In genomic region chr22:20982563-20982882, GRCh38 we compare ENCODE assay signal across 8 cellular contexts. TPM values are rescaled to one million over a fixed set of nuclear protein-coding genes. Genes with fewer than 3 reads are reported as not detected.
A peak's percentile ranks its signal among the peaks of the same experiment; 100 is the strongest.
DNase-seq lines count a peak whose midpoint lies in the region; ATAC-seq and TF ChIP-seq lines count a peak whose summit lies in the region.

No MANE protein-coding gene starts in this region.

- H3K4me3 Mint-ChIP-seq in brain = peak overlapping the region; percentile 98 to 100 (median 99)
- peak overlapping the region; percentile 93 for H3K4me3 Mint-ChIP-seq in memory B cell

- TF ChIP-seq CTCF in GM12865 (IDR thresholded peaks at IDR 0.05; ENCODE audit: insufficient read depth, low read depth, low read length, missing control alignments) = no peak
- TF ChIP-seq CTCF in brain (conservative IDR thresholded peaks at IDR 0.05) = no peak

- peak overlapping the region; percentile 75 for H3K4me3 ChIP-seq in GM12865 (ENCODE audit: low read depth, low read length)

- H3K9me3 Mint-ChIP-seq in brain (peaks cover 0 to 6% (median 0%) of the 10 kb centered on the region in 5 experiments), memory B cell (peaks cover 3% of the 10 kb centered on the region)

- H3K27ac Mint-ChIP-seq in brain = peak overlapping the region; percentile 92 to 99 (median 97)
- peak overlapping the region; percentile 90 for H3K27ac Mint-ChIP-seq in memory B cell

- H3K36me3 Mint-ChIP-seq in brain (peaks cover 10% of the 10 kb centered on the region), memory B cell (peaks cover 9% of the 10 kb centered on the region)

- ATAC-seq in HG03135 (IDR thresholded peaks at IDR 0.05; ENCODE audit: unreplicated experiment) = peak; percentile 12
- no peak for ATAC-seq in memory B cell (ENCODE audit: low read depth)
- no peak for ATAC-seq in GM19463 (IDR thresholded peaks at IDR 0.05; ENCODE audit: unreplicated experiment)

- H3K4me1 Mint-ChIP-seq in brain (peaks cover 47% of the 10 kb centered on the region), memory B cell (peaks cover 28% of the 10 kb centered on the region)

- H3K27me3 Mint-ChIP-seq in brain (no peaks in the 10 kb centered on the region), memory B cell (peaks cover 3% of the 10 kb centered on the region)

- DNase-seq in GM12865 (ENCODE audit: low read depth) = no peak
- no peak for DNase-seq in memory B cell (ENCODE audit: low spot score in 2 of 2)
- DNase-seq in activated gamma-delta T cell treated with Interleukin-2 at 50 U/mL for 16 hours = no peak
- no peak for DNase-seq in activated CD4-positive, alpha-beta T cell treated with anti-CD3 and anti-CD28 coated beads for 1 hour
- DNase-seq in stimulated activated CD4-positive, alpha-beta T cell treated with anti-CD3 and anti-CD28 coated beads, Interleukin-15, amount 100 ng/mL, for 24 hours = no peak

RNA-seq across cellular contexts. Expression of gene LZTR1, which starts 0.4 kb away (rescaled TPM):
- polyA plus RNA-seq in brain (ENCODE audit: insufficient read depth, low read depth, low replicate concordance) = 25.4 TPM

RNA-seq across cellular contexts. Expression of gene AIFM3, which starts 15.5 kb away (rescaled TPM):
- polyA plus RNA-seq in brain (ENCODE audit: insufficient read depth, low read depth, low replicate concordance) = 33.8 TPM

RNA-seq across cellular contexts. Expression of gene THAP7, which starts 19.4 kb away (rescaled TPM):
- 57.9 TPM for polyA plus RNA-seq in brain (ENCODE audit: insufficient read depth, low read depth, low replicate concordance)

RNA-seq across cellular contexts. Expression of gene P2RX6, which starts 32.4 kb away (rescaled TPM):
- 3.5 TPM for polyA plus RNA-seq in brain (ENCODE audit: insufficient read depth, low read depth, low replicate concordance)

RNA-seq across cellular contexts. Expression of gene SLC7A4, which starts 49.8 kb away (rescaled TPM):
- 7.3 TPM for polyA plus RNA-seq in brain (ENCODE audit: insufficient read depth, low read depth, low replicate concordance)
